19 cellular contexts compared by ENCODE assay signal in the genomic region with DNA sequence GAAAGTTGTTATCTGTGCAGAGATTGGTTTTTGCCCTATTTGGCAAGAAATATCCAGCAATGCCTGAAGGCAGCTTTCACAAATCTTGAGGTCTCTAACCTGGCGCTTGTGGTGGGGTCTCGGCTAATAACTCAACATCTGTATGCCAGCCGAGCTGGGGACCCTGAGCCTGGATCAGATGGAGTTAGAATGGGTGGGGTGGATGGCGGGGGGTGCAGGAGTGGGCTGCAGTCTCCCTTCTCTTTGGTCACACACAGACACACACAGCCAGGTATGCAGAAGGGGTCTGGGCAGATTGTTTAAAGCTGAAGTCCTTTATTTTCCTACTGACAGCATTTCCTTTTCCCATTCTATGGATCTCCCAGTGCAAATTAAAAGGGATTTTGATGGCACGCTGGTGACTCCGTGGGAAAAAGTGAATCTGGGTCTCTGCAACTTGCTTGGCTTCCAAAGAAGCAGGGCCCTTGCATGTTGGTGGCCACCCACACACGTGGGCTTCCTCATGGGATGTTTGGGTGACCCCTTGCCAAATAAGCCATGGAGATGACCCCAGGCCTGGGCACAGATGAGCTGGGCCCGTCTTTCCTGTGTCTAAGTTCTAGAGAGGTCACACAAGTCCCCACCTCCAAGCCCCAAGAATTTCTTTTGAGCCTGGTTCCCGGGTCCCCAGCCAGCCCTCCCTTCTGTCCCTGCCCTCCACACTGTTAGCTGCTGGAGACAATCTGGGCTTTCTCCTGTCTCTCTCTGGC. TPM values are rescaled to one million over a fixed set of nuclear protein-coding genes. Genes with fewer than 3 reads are reported as not detected.
DNase-seq lines count a peak whose midpoint lies in the region; ATAC-seq, FAIRE-seq and TF ChIP-seq lines count a peak whose summit lies in the region.
"Had no signal": no experiment of that assay in that cellular context is flagged by ENCODE, and none has a peak within 500 bp of the region (broad histone marks: within the 10 kb centered on the region; RNA-seq: fewer than 3 reads in every experiment).

No MANE protein-coding gene starts in this region.

- DNase-seq in MM.1S (no peak), neural progenitor cell (ENCODE audit: low spot score) (no peak), SK-N-DZ (ENCODE audit: low spot score) (no peak), natural killer cell (no peak), urothelium cell line (ENCODE audit: low spot score) (no peak)
- DNase-seq in activated naive CD8-positive, alpha-beta T cell treated with anti-CD3 and anti-CD28 coated beads, Interleukin-2, amount 50 U/mL, for 24 hours = no peak
- DNase-seq: activated CD8-positive, alpha-beta memory T cell treated with anti-CD3 and anti-CD28 coated beads for 24 hours; Caco-2; central memory CD4-positive, alpha-beta T cell; effector memory CD4-positive, alpha-beta T cell; IMR-90; NCI-H2107; stimulated activated CD4-positive, alpha-beta T cell treated with anti-CD3 and anti-CD28 coated beads, Interleukin-4, amount 100 ng/mL, for 1 hour; T-helper 1 cell had no signal

- TF ChIP-seq CTCF in MM.1S (IDR thresholded peaks at IDR 0.05; ENCODE audit: low read length) (no peak), neural progenitor cell (IDR thresholded peaks at IDR 0.05) (no peak), natural killer cell (IDR thresholded peaks at IDR 0.05) (no peak)

- no peaks in the 10 kb centered on the region for H3K27me3 ChIP-seq in MM.1S (replicated peaks; ENCODE audit: insufficient read depth, low read length)
- H3K27me3 ChIP-seq in neural progenitor cell = no peaks in the 10 kb centered on the region
- H3K27me3 ChIP-seq: testis had no signal

- H3K9ac ChIP-seq in MM.1S (ENCODE audit: low read length) (no peak overlapping the region; the same call in 1 of the 2 replicates), neural progenitor cell (no peak overlapping the region)

- intact Hi-C loops in natural killer cell (cut with micrococcal nuclease) = no loop called here

- H3K9me2 ChIP-seq in MM.1S (replicated peaks; ENCODE audit: insufficient read depth, low read length) = no peaks in the 10 kb centered on the region

- H3K9me3 ChIP-seq in MM.1S (replicated peaks; ENCODE audit: insufficient read depth, low read length) = no peaks in the 10 kb centered on the region
- no peaks in the 10 kb centered on the region for H3K9me3 ChIP-seq in neural progenitor cell (ENCODE audit: low read depth)
- H3K9me3 ChIP-seq: Caco-2, testis had no signal

- peaks cover 2% of the 10 kb centered on the region for H3K27me3 Mint-ChIP-seq in neural progenitor cell (ENCODE audit: insufficient read depth, low read depth)
- peaks cover 10% of the 10 kb centered on the region for H3K27me3 Mint-ChIP-seq in activated naive CD8-positive, alpha-beta T cell treated with anti-CD3 and anti-CD28 coated beads, Interleukin-2, amount 50 U/mL, for 24 hours
- H3K27me3 Mint-ChIP-seq in natural killer cell (ENCODE audit: low read depth in 2 of 2) = peaks cover 0 to 6% of the 10 kb centered on the region in 2 donors

- H3K79me2 ChIP-seq in MM.1S (ENCODE audit: low read length) = no peaks in the 10 kb centered on the region
- H3K79me2 ChIP-seq in neural progenitor cell (ENCODE audit: low read depth) = no peaks in the 10 kb centered on the region

- peak overlapping the region; percentile 62 for H2AFZ ChIP-seq in MM.1S (ENCODE audit: low read length)
- H2AFZ ChIP-seq in neural progenitor cell (replicated peaks) = no peak overlapping the region

- H3K4me2 ChIP-seq in MM.1S (ENCODE audit: low read depth, low read length) = peak overlapping the region; percentile 55
- H3K4me2 ChIP-seq in neural progenitor cell = peak overlapping the region; percentile 36

- H3K4me3 Mint-ChIP-seq in neural progenitor cell (peak overlapping the region; percentile 67), natural killer cell (no peak overlapping the region)
- no peak overlapping the region for H3K4me3 Mint-ChIP-seq in activated naive CD8-positive, alpha-beta T cell treated with anti-CD3 and anti-CD28 coated beads, Interleukin-2, amount 50 U/mL, for 24 hours

- H3K4me1 ChIP-seq in MM.1S (ENCODE audit: low read length) = peaks cover 15% of the 10 kb centered on the region
- H3K4me1 ChIP-seq in neural progenitor cell = peaks cover 34% of the 10 kb centered on the region
- H3K4me1 ChIP-seq: testis had no signal

- 0 out of 2 replicates have a peak, but pooled peaks cover 7% of the 10 kb centered on the region for H3F3A ChIP-seq in MM.1S (ENCODE audit: insufficient read depth, low read length)
- H3F3A ChIP-seq in neural progenitor cell (ENCODE audit: low read depth) = peaks cover 7% of the 10 kb centered on the region

- H3K4me3 ChIP-seq in MM.1S (ENCODE audit: low read length) = peak overlapping the region; percentile 32
- no peak overlapping the region for H3K4me3 ChIP-seq in neural progenitor cell
- H3K4me3 ChIP-seq: testis had no signal

- H3K9me3 Mint-ChIP-seq in neural progenitor cell (no peaks in the 10 kb centered on the region), natural killer cell (no peaks in the 10 kb centered on the region)
- H3K9me3 Mint-ChIP-seq in activated naive CD8-positive, alpha-beta T cell treated with anti-CD3 and anti-CD28 coated beads, Interleukin-2, amount 50 U/mL, for 24 hours = no peaks in the 10 kb centered on the region

- H3K4me1 Mint-ChIP-seq in neural progenitor cell (peaks cover 64% of the 10 kb centered on the region), natural killer cell (no peaks in the 10 kb centered on the region)
- H3K4me1 Mint-ChIP-seq in activated naive CD8-positive, alpha-beta T cell treated with anti-CD3 and anti-CD28 coated beads, Interleukin-2, amount 50 U/mL, for 24 hours = no peaks in the 10 kb centered on the region

- H4K20me1 ChIP-seq in MM.1S (ENCODE audit: insufficient read depth, low read length) (no peaks in the 10 kb centered on the region), neural progenitor cell (ENCODE audit: low read depth) (peaks cover 12% of the 10 kb centered on the region)

- H3K27ac ChIP-seq in MM.1S (ENCODE audit: low read length) (peak overlapping the region; percentile 64; the same call in 1 of the 2 replicates), neural progenitor cell (no peak overlapping the region)
- H3K27ac ChIP-seq: testis, VCaP had no signal

- H3K36me3 ChIP-seq in MM.1S (replicated peaks; ENCODE audit: insufficient read depth, low read length) (no peaks in the 10 kb centered on the region), neural progenitor cell (no peaks in the 10 kb centered on the region)

- ATAC-seq in GM19397 (IDR thresholded peaks at IDR 0.05; ENCODE audit: unreplicated experiment) (peak; percentile 18), HG02588 (IDR thresholded peaks at IDR 0.05; ENCODE audit: unreplicated experiment) (peak; percentile 12), natural killer cell (no peak)
- ATAC-seq in activated naive CD8-positive, alpha-beta T cell treated with anti-CD3 and anti-CD28 coated beads, Interleukin-2, amount 50 U/mL, for 24 hours = no peak

- H3K27ac Mint-ChIP-seq in neural progenitor cell (peak overlapping the region; percentile 81), natural killer cell (no peak overlapping the region)
- no peak overlapping the region for H3K27ac Mint-ChIP-seq in activated naive CD8-positive, alpha-beta T cell treated with anti-CD3 and anti-CD28 coated beads, Interleukin-2, amount 50 U/mL, for 24 hours

- no peak for FAIRE-seq in urothelium cell line (lab: Jason Lieb, UNC)

- H3K36me3 Mint-ChIP-seq in neural progenitor cell = no peaks in the 10 kb centered on the region
- H3K36me3 Mint-ChIP-seq in activated naive CD8-positive, alpha-beta T cell treated with anti-CD3 and anti-CD28 coated beads, Interleukin-2, amount 50 U/mL, for 24 hours (ENCODE audit: low read depth) = no peaks in the 10 kb centered on the region
- H3K36me3 Mint-ChIP-seq in natural killer cell = no peaks in the 10 kb centered on the region

RNA-seq across cellular contexts. Expression of a gene that starts 40.0 kb away (rescaled TPM):
- total RNA-seq in neural progenitor cell (ENCODE audit: low replicate concordance) (9.5 and 22.7 TPM in 2 replicates), natural killer cell (not detected)
- not detected in 2 replicates for polyA plus RNA-seq in SK-N-DZ (2014; cell fraction: cytosol; rRNA removed)
- not detected in 2 replicates for polyA plus RNA-seq in SK-N-DZ (2014; cell fraction: nucleus; rRNA removed)
- total RNA-seq: IMR-90, RPMI7951 had no signal
- polyA plus RNA-seq: IMR-90 had no signal

Comparison
In these comparisons a context has a peak if more than half of its experiments do, and no peak if none do; other contexts are left out.
1. ATAC-seq: peak in GM19397 (single experiment) and HG02588 (single experiment); none in activated naive CD8-positive, alpha-beta T cell treated with anti-CD3 and anti-CD28 coated beads, Interleukin-2, amount 50 U/mL, for 24 hours (single experiment) and natural killer cell (0 of 3).
2. RNA of a gene that starts 40.0 kb away (total RNA-seq): 9.5 to 22.7 TPM in neural progenitor cell; not detected in natural killer cell; every median in the first group is over 10 times any median in the second.